3 cellular contexts compared by ENCODE assay signal in genomic region chr3:12586403-12586802, GRCh38.
TF ChIP-seq lines count a peak whose summit lies in the region.

No MANE protein-coding gene starts in this region.

TF ChIP-seq in HepG2, 621 proteins besides CTCF, POLR2A, EP300 and RAD21:
- 0 out of 2 replicates have a peak, but pooled peaks have one; percentile 42 for TF ChIP-seq POLR2AphosphoS5 (IDR thresholded peaks at IDR 0.05; ENCODE audit: low read depth, low read length)
- no peak for TF ChIP-seq ZNF275 (CRISPR knock-in tag; IDR thresholded peaks at IDR 0.05; ENCODE audit: borderline replicate concordance)

TF ChIP-seq in GM23338, 12 proteins besides CTCF, POLR2A, EP300 and RAD21:
- TF ChIP-seq ZNF331 (CRISPR knock-in tag; IDR thresholded peaks at IDR 0.05; ENCODE audit: low read depth) (no peak), NANOG (IDR thresholded peaks at IDR 0.05; ENCODE audit: borderline replicate concordance) (no peak), REST (IDR thresholded peaks at IDR 0.05; ENCODE audit: unreplicated experiment) (no peak), ZNF462 (CRISPR knock-in tag; IDR thresholded peaks at IDR 0.05) (no peak), EZH2 (IDR thresholded peaks at IDR 0.05; ENCODE audit: low read depth, unreplicated experiment) (no peak), EZH2phosphoT487 (IDR thresholded peaks at IDR 0.05; ENCODE audit: unreplicated experiment) (no peak), CREB1 (CRISPR knock-in tag; IDR thresholded peaks at IDR 0.05; ENCODE audit: low read depth) (no peak), ETS1 (IDR thresholded peaks at IDR 0.05) (no peak), JUNB (IDR thresholded peaks at IDR 0.05; ENCODE audit: unreplicated experiment) (no peak), ZNF114 (CRISPR knock-in tag; IDR thresholded peaks at IDR 0.05) (no peak), POLR2AphosphoS5 (IDR thresholded peaks at IDR 0.05; ENCODE audit: low read depth) (no peak), STAT1 (IDR thresholded peaks at IDR 0.05; ENCODE audit: unreplicated experiment) (no peak)

TF ChIP-seq in GM12878, 131 proteins besides CTCF, POLR2A, EP300 and RAD21:
- no peak for TF ChIP-seq SMARCA5 (IDR thresholded peaks at IDR 0.05)
- TF ChIP-seq NFIC (IDR thresholded peaks at IDR 0.05; ENCODE audit: low read depth, low read length): no peak
- TF ChIP-seq MLLT1 (IDR thresholded peaks at IDR 0.05): no peak
- no peak for TF ChIP-seq RCOR1 (conservative IDR thresholded peaks at IDR 0.05; ENCODE audit: low read depth, low read length)
- TF ChIP-seq PRDM15 (CRISPR knock-in tag; IDR thresholded peaks at IDR 0.05): no peak
- TF ChIP-seq IKZF2 (IDR thresholded peaks at IDR 0.05): no peak
TF ChIP-seq in GM12878: peak in this region for 0.
